Comparison of ENCODE assay signal across 24 cellular contexts in genomic region chr7:114986181-114986800, GRCh38.
DNase-seq lines count a peak whose midpoint lies in the region; ATAC-seq and TF ChIP-seq lines count a peak whose summit lies in the region.
"Had no signal": no experiment of that assay in that cellular context is flagged by ENCODE, and none has a peak within 500 bp of the region (broad histone marks: within the 10 kb centered on the region; RNA-seq: fewer than 3 reads in every experiment).

No MANE protein-coding gene starts in this region.

- H3K9me3 ChIP-seq in left ventricle myocardium inferior (replicated peaks), result peaks cover under 1% of the 10 kb centered on the region
- H3K9me3 ChIP-seq in esophagus squamous epithelium, result no peaks in the 10 kb centered on the region
- H3K9me3 ChIP-seq in stomach, result no peaks in the 10 kb centered on the region
- H3K9me3 ChIP-seq: lower lobe of right lung, thoracic aorta had no signal

- TF ChIP-seq CTCF in left ventricle myocardium inferior (IDR thresholded peaks at IDR 0.05; ENCODE audit: borderline replicate concordance), result no peak
- no peak for TF ChIP-seq CTCF in activated B cell treated with CpG ODN at 0.5 μM for 24 hours (IDR thresholded peaks at IDR 0.05)
- TF ChIP-seq CTCF in foreskin keratinocyte (conservative IDR thresholded peaks at IDR 0.05), result peak; percentile 23
- TF ChIP-seq CTCF in esophagus squamous epithelium (IDR thresholded peaks at IDR 0.05), result peak in 1 of 6 experiments; percentile 23
- no peak for TF ChIP-seq CTCF in stomach (IDR thresholded peaks at IDR 0.05)

- H3K4me1 ChIP-seq in left ventricle myocardium inferior (peaks cover 62% of the 10 kb centered on the region), foreskin keratinocyte (peaks cover 7% of the 10 kb centered on the region), esophagus squamous epithelium (peaks cover 16 to 31% (median 18%) of the 10 kb centered on the region in 3 donors), stomach (peaks cover 11 to 25% (median 15%) of the 10 kb centered on the region in 4 donors)
- H3K4me1 ChIP-seq: parathyroid adenoma had no signal

- no peak for TF ChIP-seq POLR2A in esophagus squamous epithelium (IDR thresholded peaks at IDR 0.05)
- no peak for TF ChIP-seq POLR2A in stomach (IDR thresholded peaks at IDR 0.05)

- DNase-seq in left ventricle myocardium inferior, result no peak
- DNase-seq in cardiac septum (ENCODE audit: low spot score), result no peak
- no peak for DNase-seq in activated B cell treated with CpG ODN at 0.5 μM for 24 hours
- DNase-seq in foreskin keratinocyte, result peak; percentile 79 to 93
- no peak for DNase-seq in esophagus squamous epithelium (lab: John Stamatoyannopoulos, UW)
- no peak for DNase-seq in stomach
- DNase-seq in middle frontal gyrus (ENCODE audit: extremely low spot score, low spot score), result no peak
- DNase-seq: activated CD4-positive, alpha-beta T cell treated with anti-CD3 and anti-CD28 coated beads, Interleukin-2, amount 10 ng/mL, durations not matched to agents 7 days and 5 days; activated CD8-positive, alpha-beta memory T cell treated with anti-CD3 and anti-CD28 coated beads, Interleukin-2, amount 50 U/mL, for 4 hours; activated effector memory CD4-positive, alpha-beta T cell treated with anti-CD3 and anti-CD28 coated beads, Interleukin-2, amount 50 U/mL, for 16 hours; cerebellar nuclear complex; effector CD8-positive, alpha-beta T cell; heart left ventricle; lower lobe of right lung; NCI-H1694; NCI-H69; OCI-M1; SJCRH30 had no signal

- H3K9me3 Mint-ChIP-seq in activated B cell treated with CpG ODN at 0.5 μM for 24 hours, result peaks cover 2% of the 10 kb centered on the region

- intact Hi-C loops in left ventricle myocardium inferior (cut with micrococcal nuclease), result no loop called here
- intact Hi-C loops in cardiac septum (cut with DNase I), result loop anchor here (5.0 to 10.0 kb wide), 2 partner anchors 64 to 229 kb away; partner anchors contain the start of gene MDFIC
- intact Hi-C loops in activated B cell treated with CpG ODN at 0.5 μM for 24 hours (cut with micrococcal nuclease), result no loop called here
- intact Hi-C loops in esophagus squamous epithelium (cut with DNase I), result no loop called here
- intact Hi-C loops in stomach (cut with DNase I; ENCODE audit: low total_unique reads), result no loop called here

- peak overlapping the region; percentile 80 for H3K27ac ChIP-seq in left ventricle myocardium inferior (replicated peaks)
- H3K27ac ChIP-seq in foreskin keratinocyte, result peak overlapping the region; percentile 10
- H3K27ac ChIP-seq in esophagus squamous epithelium, result no peak overlapping the region
- H3K27ac ChIP-seq in stomach, result no peak overlapping the region
- H3K27ac ChIP-seq: KMS-11, lower lobe of right lung, parathyroid adenoma, SJCRH30, thoracic aorta had no signal

- no peak for TF ChIP-seq EP300 in stomach (IDR thresholded peaks at IDR 0.05)

- no peak overlapping the region for H3K4me3 Mint-ChIP-seq in activated B cell treated with CpG ODN at 0.5 μM for 24 hours
- H3K4me3 Mint-ChIP-seq: activated CD4-positive, alpha-beta T cell treated with anti-CD3 and anti-CD28 coated beads, Interleukin-2, amount 10 ng/mL, durations not matched to agents 7 days and 5 days; CD14-positive monocyte had no signal

- peak overlapping the region; percentile 13 for H3K27ac Mint-ChIP-seq in activated B cell treated with CpG ODN at 0.5 μM for 24 hours
- H3K27ac Mint-ChIP-seq: activated CD4-positive, alpha-beta T cell treated with anti-CD3 and anti-CD28 coated beads, Interleukin-2, amount 10 ng/mL, durations not matched to agents 7 days and 5 days had no signal

- no peaks in the 10 kb centered on the region for H3K27me3 Mint-ChIP-seq in activated B cell treated with CpG ODN at 0.5 μM for 24 hours
- H3K27me3 Mint-ChIP-seq: activated CD4-positive, alpha-beta T cell treated with anti-CD3 and anti-CD28 coated beads, Interleukin-2, amount 10 ng/mL, durations not matched to agents 7 days and 5 days had no signal

- H3K36me3 ChIP-seq in left ventricle myocardium inferior (no peaks in the 10 kb centered on the region), esophagus squamous epithelium (no peaks in the 10 kb centered on the region), stomach (no peaks in the 10 kb centered on the region)
- H3K36me3 ChIP-seq: lower lobe of right lung, thoracic aorta had no signal

- no peak for ATAC-seq in activated B cell treated with CpG ODN at 0.5 μM for 24 hours (ENCODE audit: low read depth)
- peak; percentile 85 for ATAC-seq in foreskin keratinocyte
- ATAC-seq in HG02642 (IDR thresholded peaks at IDR 0.05; ENCODE audit: poor library complexity, unreplicated experiment), result no peak
- ATAC-seq: heart left ventricle, lower lobe of right lung, sciatic nerve had no signal

- H3K4me3 ChIP-seq in left ventricle myocardium inferior, result no peak overlapping the region
- no peak overlapping the region for H3K4me3 ChIP-seq in esophagus squamous epithelium
- H3K4me3 ChIP-seq in stomach, result no peak overlapping the region
- H3K4me3 ChIP-seq: heart left ventricle, lower lobe of right lung, SJCRH30, thoracic aorta had no signal

- CTCF ChIA-PET in activated B cell treated with CpG ODN at 0.5 μM for 24 hours (lab: Charles Lee), result no interaction called here

- 66 to 73% methylated on average over 2 of the region's 2 CpGs for WGBS in esophagus squamous epithelium, 2 donors
- WGBS in stomach, 5 donors, result 70 to 100% (median 79%) methylated on average over 2 of the region's 2 CpGs

- peaks cover 66% of the 10 kb centered on the region for H3K36me3 Mint-ChIP-seq in activated B cell treated with CpG ODN at 0.5 μM for 24 hours (ENCODE audit: low read depth)

- H3K27me3 ChIP-seq in left ventricle myocardium inferior (ENCODE audit: low read depth), result no peaks in the 10 kb centered on the region
- H3K27me3 ChIP-seq in foreskin keratinocyte, result no peaks in the 10 kb centered on the region
- H3K27me3 ChIP-seq in esophagus squamous epithelium, result no peaks in the 10 kb centered on the region
- no peaks in the 10 kb centered on the region for H3K27me3 ChIP-seq in stomach
- H3K27me3 ChIP-seq: heart left ventricle, SJCRH30 had no signal

- POLR2A ChIA-PET in activated B cell treated with CpG ODN at 0.5 μM for 24 hours (lab: Charles Lee), result no interaction called here

- peaks cover 25% of the 10 kb centered on the region for H3K4me1 Mint-ChIP-seq in activated B cell treated with CpG ODN at 0.5 μM for 24 hours

Comparison
In these comparisons a context has a peak if more than half of its experiments do, and no peak if none do; other contexts are left out.
1. DNase-seq: peak in foreskin keratinocyte (2 of 2); none in left ventricle myocardium inferior (single experiment), cardiac septum (single experiment), activated B cell treated with CpG ODN at 0.5 μM for 24 hours (single experiment), esophagus squamous epithelium (single experiment), stomach (single experiment) and middle frontal gyrus (single experiment).
2. H3K27ac ChIP-seq: peak in left ventricle myocardium inferior (single experiment) and foreskin keratinocyte (single experiment); none in esophagus squamous epithelium (0 of 4) and stomach (0 of 5).